ENCODE assay signal across 2 cellular contexts in the genomic region with DNA sequence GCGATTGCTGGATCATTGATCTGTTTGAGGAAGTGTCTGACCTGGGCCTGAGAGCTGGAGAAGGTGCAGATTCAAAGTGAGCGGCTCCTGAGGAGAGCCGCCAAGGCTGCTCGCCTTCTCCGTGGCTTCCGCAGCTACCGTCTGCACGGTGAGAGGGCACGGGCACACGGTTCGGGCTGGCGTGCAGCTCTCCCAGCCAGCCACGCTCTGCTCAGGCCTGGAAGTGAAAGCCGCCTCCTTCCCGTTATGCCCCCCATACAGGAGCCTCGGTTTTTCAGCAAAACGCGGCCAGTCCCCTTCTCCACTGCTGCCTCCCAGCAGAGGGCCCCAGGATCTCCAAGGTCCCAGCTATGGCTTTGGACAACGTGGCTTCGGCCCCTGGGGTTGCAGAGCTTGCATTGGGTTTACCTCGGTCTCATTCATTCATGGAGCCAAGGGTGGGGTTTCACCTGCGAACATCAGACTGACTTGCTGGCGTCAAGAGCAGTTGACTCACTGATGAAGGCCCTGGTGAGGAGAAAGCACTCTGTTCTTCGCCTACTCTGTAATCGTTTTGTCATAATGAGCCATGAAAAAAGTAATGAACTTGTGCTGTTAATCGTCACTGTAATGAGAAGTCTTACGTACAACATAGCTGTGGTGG.
TF ChIP-seq lines count a peak whose summit lies in the region.

No MANE protein-coding gene starts in this region.

TF ChIP-seq in PFSK-1, 5 proteins besides CTCF, POLR2A, EP300 and RAD21:
- TF ChIP-seq POLR2AphosphoS5 (IDR thresholded peaks at IDR 0.05; ENCODE audit: low read depth, low read length): 0 out of 2 replicates have a peak, but pooled peaks have one; percentile 28
- TF ChIP-seq TAF1 (IDR thresholded peaks at IDR 0.05; ENCODE audit: borderline replicate concordance, insufficient read depth, low read length): no peak
- no peak for TF ChIP-seq REST (IDR thresholded peaks at IDR 0.05; ENCODE audit: insufficient read depth in 1 of 2, low read depth in 2 of 2, low read length in 2 of 2)

TF ChIP-seq in GM12878, 131 proteins besides CTCF, POLR2A, EP300 and RAD21:
- TF ChIP-seq BCLAF1 (IDR thresholded peaks at IDR 0.05) (no peak), ATF7 (IDR thresholded peaks at IDR 0.05; ENCODE audit: low read depth) (no peak), PAX5 (IDR thresholded peaks at IDR 0.05; ENCODE audit: borderline replicate concordance, low read depth, low read length) (no peak), RCOR1 (conservative IDR thresholded peaks at IDR 0.05; ENCODE audit: low read depth, low read length) (no peak), BCL11A (IDR thresholded peaks at IDR 0.05; ENCODE audit: low read depth, low read length) (no peak), MXI1 (IDR thresholded peaks at IDR 0.05; ENCODE audit: low read depth, low read length) (no peak), ZBTB4 (CRISPR knock-in tag; IDR thresholded peaks at IDR 0.05) (no peak), CBFB (IDR thresholded peaks at IDR 0.05; ENCODE audit: low read depth) (no peak), IRF5 (IDR thresholded peaks at IDR 0.05; ENCODE audit: borderline replicate concordance) (no peak), HDAC2 (IDR thresholded peaks at IDR 0.05) (no peak), MYC (IDR thresholded peaks at IDR 0.05; ENCODE audit: insufficient read depth, insufficient read length, insufficient replicate concordance, low read length, severe bottlenecking) (no peak), RUNX3 (IDR thresholded peaks at IDR 0.05; ENCODE audit: low read length) (no peak), PML (IDR thresholded peaks at IDR 0.05; ENCODE audit: low read length) (no peak), ESRRA (IDR thresholded peaks at IDR 0.05; ENCODE audit: low read length) (no peak), HDGF (IDR thresholded peaks at IDR 0.05) (no peak), KLF5 (IDR thresholded peaks at IDR 0.05; ENCODE audit: partially characterized antibody) (no peak)
- TF ChIP-seq, protein P1, sequence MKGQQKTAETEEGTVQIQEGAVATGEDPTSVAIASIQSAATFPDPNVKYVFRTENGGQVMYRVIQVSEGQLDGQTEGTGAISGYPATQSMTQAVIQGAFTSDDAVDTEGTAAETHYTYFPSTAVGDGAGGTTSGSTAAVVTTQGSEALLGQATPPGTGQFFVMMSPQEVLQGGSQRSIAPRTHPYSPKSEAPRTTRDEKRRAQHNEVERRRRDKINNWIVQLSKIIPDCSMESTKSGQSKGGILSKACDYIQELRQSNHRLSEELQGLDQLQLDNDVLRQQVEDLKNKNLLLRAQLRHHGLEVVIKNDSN (IDR thresholded peaks at IDR 0.05; ENCODE audit: borderline replicate concordance, extremely low read length, insufficient read depth, low read depth, low read length): no peak
- TF ChIP-seq, protein P2, sequence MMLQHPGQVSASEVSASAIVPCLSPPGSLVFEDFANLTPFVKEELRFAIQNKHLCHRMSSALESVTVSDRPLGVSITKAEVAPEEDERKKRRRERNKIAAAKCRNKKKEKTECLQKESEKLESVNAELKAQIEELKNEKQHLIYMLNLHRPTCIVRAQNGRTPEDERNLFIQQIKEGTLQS (IDR thresholded peaks at IDR 0.05; ENCODE audit: borderline replicate concordance, extremely low read depth, low read depth, low read length): no peak
TF ChIP-seq in GM12878: peak in this region for 0.
